Comparison of ENCODE assay signal across 1 cellular context in the genomic region with DNA sequence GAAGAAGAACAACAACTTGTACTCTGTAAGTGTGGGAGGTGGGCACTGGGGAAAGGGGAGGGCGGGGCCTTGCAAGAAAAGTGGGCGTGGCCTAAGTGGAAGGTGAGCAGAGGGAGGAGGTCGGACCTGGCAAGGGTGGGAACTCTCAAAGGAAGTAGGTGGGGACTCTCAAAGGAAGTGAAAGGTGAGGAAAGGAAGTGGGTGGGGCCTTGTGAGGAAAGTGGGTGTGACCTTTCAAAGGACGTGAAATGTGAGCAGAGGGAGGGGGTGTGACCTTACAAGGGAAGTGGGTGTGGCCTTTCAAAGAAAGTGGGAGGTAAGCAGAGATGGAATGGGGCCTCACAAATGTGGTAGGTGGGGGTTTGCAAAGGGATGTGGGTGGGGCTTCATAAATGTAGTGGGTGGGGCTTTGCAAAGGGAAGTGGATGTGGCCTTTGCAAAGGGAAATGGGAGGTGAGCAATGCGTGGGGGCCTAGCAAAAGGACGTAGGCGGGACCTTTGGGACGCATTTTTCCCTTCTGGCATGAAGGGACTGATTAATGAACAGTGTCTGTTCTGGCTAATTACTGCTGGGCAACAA.
TF ChIP-seq lines count a peak whose summit lies in the region.

No MANE protein-coding gene starts in this region.

TF ChIP-seq in GM23338, 12 proteins besides CTCF, POLR2A, EP300 and RAD21 (continued from another document):
- no peak for TF ChIP-seq ZNF462 (CRISPR knock-in tag; IDR thresholded peaks at IDR 0.05)
- TF ChIP-seq STAT1 (IDR thresholded peaks at IDR 0.05; ENCODE audit: unreplicated experiment), result no peak
- TF ChIP-seq NANOG (IDR thresholded peaks at IDR 0.05; ENCODE audit: borderline replicate concordance), result no peak
- no peak for TF ChIP-seq EZH2 (IDR thresholded peaks at IDR 0.05; ENCODE audit: low read depth, unreplicated experiment)
TF ChIP-seq in GM23338: peak in this region for 0.
